ENCODE assay signal across 16 cellular contexts in the genomic region with DNA sequence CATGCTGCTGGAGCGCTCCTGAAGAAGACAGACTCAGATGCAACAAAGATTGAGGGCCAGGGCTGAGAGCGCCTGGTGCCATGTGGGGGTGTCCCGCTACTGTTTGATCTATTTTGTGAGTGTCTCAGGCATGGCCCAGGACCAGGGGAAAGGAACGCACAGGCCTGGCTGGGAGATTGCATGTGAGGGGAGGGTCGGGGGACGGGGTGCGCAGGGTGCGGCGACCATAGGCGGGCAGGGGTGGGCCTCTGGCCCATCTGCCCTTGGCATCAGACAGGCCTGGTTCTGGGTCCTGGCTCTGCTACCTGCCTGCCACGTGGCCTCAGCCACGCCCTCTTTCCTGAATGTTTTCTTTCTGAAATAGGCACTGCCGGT. TPM values are rescaled to one million over a fixed set of nuclear protein-coding genes. Genes with fewer than 3 reads are reported as not detected.
DNase-seq lines count a peak whose midpoint lies in the region; ATAC-seq and TF ChIP-seq lines count a peak whose summit lies in the region.
"Had no signal": no experiment of that assay in that cellular context is flagged by ENCODE, and none has a peak within 500 bp of the region (broad histone marks: within the 10 kb centered on the region; RNA-seq: fewer than 3 reads in every experiment).

No MANE protein-coding gene starts in this region.

- H3K36me3 Mint-ChIP-seq in activated naive CD4-positive, alpha-beta T cell treated with anti-CD3 and anti-CD28 coated beads for 36 hours (ENCODE audit: low read depth), result no peaks in the 10 kb centered on the region

- TF ChIP-seq EP300 in sigmoid colon (IDR thresholded peaks at IDR 0.05), result no peak

- H3K9me3 ChIP-seq in lower lobe of right lung (no peaks in the 10 kb centered on the region), sigmoid colon (no peaks in the 10 kb centered on the region)
- H3K9me3 ChIP-seq: HAP-1, Peyer's patch had no signal

- no peak for TF ChIP-seq CTCF in lower lobe of right lung (IDR thresholded peaks at IDR 0.05)
- TF ChIP-seq CTCF in sigmoid colon (IDR thresholded peaks at IDR 0.05), result no peak

- intact Hi-C loops in activated naive CD4-positive, alpha-beta T cell treated with anti-CD3 and anti-CD28 coated beads for 36 hours (cut with micrococcal nuclease), result no loop called here
- intact Hi-C loops in lower lobe of right lung (cut with DNase I), result no loop called here
- intact Hi-C loops in sigmoid colon (cut with DNase I), result no loop called here

- no peak for TF ChIP-seq POLR2A in sigmoid colon (IDR thresholded peaks at IDR 0.05)

- H3K36me3 ChIP-seq in H7 (replicated peaks; ENCODE audit: control insufficient read depth, insufficient read depth, low read length) (no peaks in the 10 kb centered on the region), lower lobe of right lung (no peaks in the 10 kb centered on the region), sigmoid colon (no peaks in the 10 kb centered on the region)
- H3K36me3 ChIP-seq: HAP-1, Peyer's patch had no signal

- ATAC-seq in lower lobe of right lung (no peak), GM21737 (IDR thresholded peaks at IDR 0.05; ENCODE audit: unreplicated experiment) (no peak), GM21423 (IDR thresholded peaks at IDR 0.05; ENCODE audit: unreplicated experiment) (no peak)

- H3K4me1 Mint-ChIP-seq in activated naive CD4-positive, alpha-beta T cell treated with anti-CD3 and anti-CD28 coated beads for 36 hours (ENCODE audit: low read depth), result no peaks in the 10 kb centered on the region

- no peaks in the 10 kb centered on the region for H3K27me3 ChIP-seq in H7 (ENCODE audit: control insufficient read depth, insufficient read depth, low read length)
- no peaks in the 10 kb centered on the region for H3K27me3 ChIP-seq in lower lobe of right lung (ENCODE audit: low read depth)
- no peaks in the 10 kb centered on the region for H3K27me3 ChIP-seq in sigmoid colon
- H3K27me3 ChIP-seq: Peyer's patch had no signal

- H3K4me3 ChIP-seq in H7 (ENCODE audit: insufficient read depth, low read depth, low read length) (no peak overlapping the region), lower lobe of right lung (no peak overlapping the region), sigmoid colon (no peak overlapping the region)
- H3K4me3 ChIP-seq: HAP-1, Peyer's patch had no signal

- 80 to 88% methylated on average over 13 of the region's 13 CpGs for WGBS in sigmoid colon, 2 donors

- CTCF ChIA-PET in activated naive CD4-positive, alpha-beta T cell treated with anti-CD3 and anti-CD28 coated beads for 36 hours (lab: Charles Lee), result no interaction called here

- H3K27ac ChIP-seq in lower lobe of right lung, result no peak overlapping the region
- no peak overlapping the region for H3K27ac ChIP-seq in sigmoid colon
- H3K27ac ChIP-seq: Peyer's patch had no signal

- H3K27ac Mint-ChIP-seq in activated naive CD4-positive, alpha-beta T cell treated with anti-CD3 and anti-CD28 coated beads for 36 hours, result no peak overlapping the region

- no peaks in the 10 kb centered on the region for H3K9me3 Mint-ChIP-seq in activated naive CD4-positive, alpha-beta T cell treated with anti-CD3 and anti-CD28 coated beads for 36 hours

- peak; percentile 3 for DNase-seq in activated naive CD4-positive, alpha-beta T cell treated with anti-CD3 and anti-CD28 coated beads, Interleukin-2, amount 50 U/mL, for 16 hours
- DNase-seq in activated naive CD4-positive, alpha-beta T cell treated with anti-CD3 and anti-CD28 coated beads for 36 hours, result no peak
- DNase-seq in H7 (peak; percentile 50), lower lobe of right lung (peak; percentile 27), sigmoid colon (peak; percentile 54), middle frontal gyrus (ENCODE audit: extremely low spot score, low spot score) (no peak)
- DNase-seq: Karpas-422, MM.1S, NCI-H1105, NCI-H187 treated with DMSO at 0.1 percent for 48 hours, NCI-H2171, NCI-H446 treated with DMSO at 0.1 percent for 48 hours had no signal

- H3K4me3 Mint-ChIP-seq in activated naive CD4-positive, alpha-beta T cell treated with anti-CD3 and anti-CD28 coated beads for 36 hours, result no peak overlapping the region

- no peaks in the 10 kb centered on the region for H3K27me3 Mint-ChIP-seq in activated naive CD4-positive, alpha-beta T cell treated with anti-CD3 and anti-CD28 coated beads for 36 hours (ENCODE audit: low read depth)

- H3K4me1 ChIP-seq in lower lobe of right lung (no peaks in the 10 kb centered on the region), sigmoid colon (no peaks in the 10 kb centered on the region)
- H3K4me1 ChIP-seq: HAP-1, Peyer's patch had no signal

RNA-seq across cellular contexts. Expression of a gene that starts 47.5 kb away (rescaled TPM):
- 1 to 10 TPM; 5.0 to 5.6 TPM for total RNA-seq in activated naive CD4-positive, alpha-beta T cell treated with anti-CD3 and anti-CD28 coated beads for 36 hours
- 1.3 and 3.3 TPM in 2 replicates for total RNA-seq in H7 (2014; rRNA removed; shearing (Covaris generic))
- total RNA-seq in lower lobe of right lung (1.3 TPM), sigmoid colon (1 to 10 TPM in 1 of 4 donors, under 1 TPM in 3; 0.36 to 1.4 (median 0.59) TPM)
- under 1 TPM; 0.46 to 0.90 (median 0.60) TPM for polyA plus RNA-seq in sigmoid colon

Comparison
In these comparisons a context has a peak if more than half of its experiments do, and no peak if none do; other contexts are left out.
1. DNase-seq: peak in activated naive CD4-positive, alpha-beta T cell treated with anti-CD3 and anti-CD28 coated beads, Interleukin-2, amount 50 U/mL, for 16 hours (single experiment), H7 (single experiment), lower lobe of right lung (single experiment) and sigmoid colon (single experiment); none in activated naive CD4-positive, alpha-beta T cell treated with anti-CD3 and anti-CD28 coated beads for 36 hours (single experiment) and middle frontal gyrus (single experiment).